8 cellular contexts compared by ENCODE assay signal in the genomic region with DNA sequence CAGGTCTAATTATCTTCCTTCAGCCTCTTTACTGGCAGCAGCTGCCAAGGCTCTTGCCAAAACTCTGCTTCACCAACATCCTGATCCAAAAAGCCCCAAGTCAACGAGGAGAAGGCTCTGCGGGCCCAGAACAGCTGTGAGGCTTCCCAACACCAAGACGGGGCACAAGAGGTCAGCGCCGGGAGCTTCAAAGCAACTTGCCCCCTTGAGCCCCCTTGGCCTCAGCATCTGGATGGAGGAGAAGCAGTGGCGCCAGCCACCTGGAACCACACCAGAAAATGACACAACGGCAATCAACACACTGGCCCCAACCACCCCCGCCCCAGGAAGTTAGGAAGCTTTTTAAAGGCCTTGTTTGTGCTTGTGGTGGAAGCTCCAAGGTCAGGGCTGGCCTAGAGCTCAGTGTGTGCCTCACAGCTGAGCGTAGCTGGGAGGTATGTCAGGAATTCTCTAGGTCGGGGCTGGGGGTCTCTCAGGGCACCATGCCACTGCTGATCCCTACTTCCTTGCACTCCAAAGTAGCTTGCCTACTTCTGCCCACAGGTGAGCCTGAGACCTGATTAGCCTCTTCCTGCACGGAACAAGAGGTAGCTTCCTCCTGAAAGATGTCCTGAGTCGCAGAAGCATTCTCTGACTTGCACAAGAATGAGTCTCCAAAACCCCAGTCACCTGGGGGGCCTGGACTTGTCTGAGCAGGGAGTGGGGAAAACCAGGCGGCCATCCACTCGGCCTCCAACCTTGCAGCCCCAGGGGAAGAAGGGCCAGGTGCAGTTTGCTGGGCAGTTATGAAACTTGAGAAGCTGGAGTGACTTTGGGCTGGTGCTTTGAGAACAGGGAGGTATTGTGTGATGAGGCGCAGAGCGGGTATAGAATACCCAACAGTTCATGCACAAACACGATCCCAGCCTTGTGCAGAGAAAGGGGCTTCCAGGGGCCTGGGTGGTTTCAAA. TPM values are rescaled to one million over a fixed set of nuclear protein-coding genes. Genes with fewer than 3 reads are reported as not detected.
DNase-seq lines count a peak whose midpoint lies in the region; ATAC-seq, FAIRE-seq and TF ChIP-seq lines count a peak whose summit lies in the region.

No MANE protein-coding gene starts in this region.

- TF ChIP-seq CTCF in bronchial epithelial cell (IDR thresholded peaks at IDR 0.05; ENCODE audit: insufficient read depth, low read length, severe bottlenecking): no peak
- TF ChIP-seq CTCF in lower lobe of right lung (IDR thresholded peaks at IDR 0.05): no peak
- TF ChIP-seq CTCF in glutamatergic neuron (IDR thresholded peaks at IDR 0.05; ENCODE audit: partially characterized antibody, unreplicated experiment): no peak

- H3K27me3 ChIP-seq in bronchial epithelial cell (ENCODE audit: control insufficient read depth, insufficient read depth, low read length): no peaks in the 10 kb centered on the region
- H3K27me3 ChIP-seq in lower lobe of right lung (ENCODE audit: low read depth): no peaks in the 10 kb centered on the region
- no peaks in the 10 kb centered on the region for H3K27me3 ChIP-seq in aorta (ENCODE audit: control insufficient read depth in 1 of 2, insufficient read depth in 2 of 2, low read length in 1 of 2)

- no peak for FAIRE-seq in bronchial epithelial cell (lab: Jason Lieb, UNC)

- H3K27ac ChIP-seq in lower lobe of right lung: peak overlapping the region; percentile 73
- H3K27ac ChIP-seq in aorta (ENCODE audit: low read depth in 1 of 2, low read length in 2 of 2): peak overlapping the region; percentile 58 to 79

- CTCF ChIA-PET in activated CD8-positive, alpha-beta memory T cell treated with anti-CD3 and anti-CD28 coated beads, Interleukin-2, amount 10 ng/mL, durations not matched to agents 7 days and 5 days (lab: Charles Lee): interaction anchor here (1.3 to 3.4 kb wide), 2 partner anchors 10 to 283 kb away, joined by 3 to 16 read pairs; a partner anchor contains a TSS

- peaks cover 13% of the 10 kb centered on the region for H3K27me3 Mint-ChIP-seq in activated CD8-positive, alpha-beta memory T cell treated with anti-CD3 and anti-CD28 coated beads, Interleukin-2, amount 10 ng/mL, durations not matched to agents 7 days and 5 days
- H3K27me3 Mint-ChIP-seq in glutamatergic neuron (ENCODE audit: unreplicated experiment): peaks cover 4% of the 10 kb centered on the region

- no peak overlapping the region for H3K4me3 ChIP-seq in bronchial epithelial cell (ENCODE audit: low read depth, low read length)
- H3K4me3 ChIP-seq in lower lobe of right lung: no peak overlapping the region
- H3K4me3 ChIP-seq in aorta (ENCODE audit: low read length in 2 of 2): no peak overlapping the region

- no peaks in the 10 kb centered on the region for H3K9me3 Mint-ChIP-seq in activated CD8-positive, alpha-beta memory T cell treated with anti-CD3 and anti-CD28 coated beads, Interleukin-2, amount 10 ng/mL, durations not matched to agents 7 days and 5 days (ENCODE audit: low read depth)
- peaks cover 9% of the 10 kb centered on the region for H3K9me3 Mint-ChIP-seq in glutamatergic neuron (ENCODE audit: unreplicated experiment)

- no peaks in the 10 kb centered on the region for H3K36me3 Mint-ChIP-seq in activated CD8-positive, alpha-beta memory T cell treated with anti-CD3 and anti-CD28 coated beads, Interleukin-2, amount 10 ng/mL, durations not matched to agents 7 days and 5 days
- no peaks in the 10 kb centered on the region for H3K36me3 Mint-ChIP-seq in glutamatergic neuron (ENCODE audit: unreplicated experiment)

- H3K27ac Mint-ChIP-seq in activated CD8-positive, alpha-beta memory T cell treated with anti-CD3 and anti-CD28 coated beads, Interleukin-2, amount 10 ng/mL, durations not matched to agents 7 days and 5 days: no peak overlapping the region
- H3K27ac Mint-ChIP-seq in glutamatergic neuron (ENCODE audit: unreplicated experiment): no peak overlapping the region

- H3K9me3 ChIP-seq in lower lobe of right lung (no peaks in the 10 kb centered on the region), aorta (ENCODE audit: control insufficient read depth, low read length) (no peaks in the 10 kb centered on the region)

- 39 to 41% methylated on average over 17 of the region's 17 CpGs for WGBS in aorta, 2 donors

- peak; percentile 36 for DNase-seq in activated CD8-positive, alpha-beta memory T cell treated with anti-CD3 and anti-CD28 coated beads, Interleukin-2, amount 50 U/mL, for 48 hours
- no peak for DNase-seq in activated CD8-positive, alpha-beta memory T cell treated with anti-CD3 and anti-CD28 coated beads, Interleukin-2, amount 10 ng/mL, durations not matched to agents 7 days and 5 days
- peak; percentile 62 for DNase-seq in bronchial epithelial cell (ENCODE audit: low read depth)
- peak; percentile 68 for DNase-seq in lower lobe of right lung
- peak; percentile 87 for DNase-seq in aorta
- DNase-seq in glutamatergic neuron: no peak

- no peaks in the 10 kb centered on the region for H3K4me1 Mint-ChIP-seq in activated CD8-positive, alpha-beta memory T cell treated with anti-CD3 and anti-CD28 coated beads, Interleukin-2, amount 10 ng/mL, durations not matched to agents 7 days and 5 days
- peaks cover 26% of the 10 kb centered on the region for H3K4me1 Mint-ChIP-seq in glutamatergic neuron (ENCODE audit: low read depth, unreplicated experiment)

- H3K36me3 ChIP-seq in bronchial epithelial cell (ENCODE audit: control insufficient read depth, insufficient read depth, low read length) (no peaks in the 10 kb centered on the region), lower lobe of right lung (no peaks in the 10 kb centered on the region), aorta (ENCODE audit: control insufficient read depth in 1 of 2, insufficient read depth in 2 of 2, low read length in 1 of 2) (no peaks in the 10 kb centered on the region)

- H3K4me1 ChIP-seq in lower lobe of right lung (peaks cover 61% of the 10 kb centered on the region), aorta (ENCODE audit: control insufficient read depth in 1 of 2, insufficient read depth in 2 of 2, low read length in 2 of 2) (peaks cover 0 to 6% of the 10 kb centered on the region in 2 donors)

- no peak for ATAC-seq in activated CD8-positive, alpha-beta memory T cell treated with anti-CD3 and anti-CD28 coated beads, Interleukin-2, amount 10 ng/mL, durations not matched to agents 7 days and 5 days
- ATAC-seq in lower lobe of right lung (peak; percentile 40 to 75), aorta (ENCODE audit: low FRiP score) (peak; percentile 71), GM19035 (IDR thresholded peaks at IDR 0.05; ENCODE audit: unreplicated experiment) (no peak), GM21526 (IDR thresholded peaks at IDR 0.05; ENCODE audit: low FRiP score, unreplicated experiment) (no peak)

- intact Hi-C loops in lower lobe of right lung (cut with DNase I) (no loop called here), aorta (cut with DNase I) (loop anchor here in 1 of 2 donors (10.0 kb wide), 1 partner anchor 73 kb away; no protein-coding TSS in a partner anchor)

- no peak overlapping the region for H3K4me3 Mint-ChIP-seq in activated CD8-positive, alpha-beta memory T cell treated with anti-CD3 and anti-CD28 coated beads, Interleukin-2, amount 10 ng/mL, durations not matched to agents 7 days and 5 days
- no peak overlapping the region for H3K4me3 Mint-ChIP-seq in glutamatergic neuron (ENCODE audit: unreplicated experiment)

RNA-seq across cellular contexts. Expression of a gene that starts 9.8 kb away (rescaled TPM):
- total RNA-seq in activated CD8-positive, alpha-beta memory T cell treated with anti-CD3 and anti-CD28 coated beads, Interleukin-2, amount 10 ng/mL, durations not matched to agents 7 days and 5 days: 100 to 1,000 TPM; 198 to 225 TPM
- total RNA-seq in bronchial epithelial cell: 217 and 254 TPM in 2 replicates
- total RNA-seq in lower lobe of right lung: 166 TPM
- total RNA-seq in aorta: 100 to 1,000 TPM; 128 to 140 TPM
- polyA plus RNA-seq in aorta: 100 to 1,000 TPM; 180 to 390 TPM
- total RNA-seq in glutamatergic neuron (ENCODE audit: unreplicated experiment): 364 TPM

RNA-seq across cellular contexts. Expression of a gene that starts 42.1 kb away (rescaled TPM):
- total RNA-seq in activated CD8-positive, alpha-beta memory T cell treated with anti-CD3 and anti-CD28 coated beads, Interleukin-2, amount 10 ng/mL, durations not matched to agents 7 days and 5 days: under 1 TPM; 0.68 to 0.85 TPM
- total RNA-seq in bronchial epithelial cell (3.9 and 22.1 TPM in 2 replicates), lower lobe of right lung (233 TPM), aorta (100 to 1,000 TPM in 1 of 2 donors, 10 to 100 TPM in 1; 57.6 to 153 TPM), glutamatergic neuron (ENCODE audit: unreplicated experiment) (60.4 TPM)
- 10 to 100 TPM; 20.0 to 66.3 TPM for polyA plus RNA-seq in aorta

Comparison
In these comparisons a context has a peak if more than half of its experiments do, and no peak if none do; other contexts are left out.
1. DNase-seq: peak in activated CD8-positive, alpha-beta memory T cell treated with anti-CD3 and anti-CD28 coated beads, Interleukin-2, amount 50 U/mL, for 48 hours (single experiment), bronchial epithelial cell (single experiment), lower lobe of right lung (single experiment) and aorta (2 of 2); none in activated CD8-positive, alpha-beta memory T cell treated with anti-CD3 and anti-CD28 coated beads, Interleukin-2, amount 10 ng/mL, durations not matched to agents 7 days and 5 days (single experiment) and glutamatergic neuron (single experiment).
2. ATAC-seq: peak in lower lobe of right lung (2 of 2) and aorta (single experiment); none in activated CD8-positive, alpha-beta memory T cell treated with anti-CD3 and anti-CD28 coated beads, Interleukin-2, amount 10 ng/mL, durations not matched to agents 7 days and 5 days (single experiment), GM19035 (single experiment) and GM21526 (single experiment).